ENCODE assay signal across 8 cellular contexts in the genomic region with DNA sequence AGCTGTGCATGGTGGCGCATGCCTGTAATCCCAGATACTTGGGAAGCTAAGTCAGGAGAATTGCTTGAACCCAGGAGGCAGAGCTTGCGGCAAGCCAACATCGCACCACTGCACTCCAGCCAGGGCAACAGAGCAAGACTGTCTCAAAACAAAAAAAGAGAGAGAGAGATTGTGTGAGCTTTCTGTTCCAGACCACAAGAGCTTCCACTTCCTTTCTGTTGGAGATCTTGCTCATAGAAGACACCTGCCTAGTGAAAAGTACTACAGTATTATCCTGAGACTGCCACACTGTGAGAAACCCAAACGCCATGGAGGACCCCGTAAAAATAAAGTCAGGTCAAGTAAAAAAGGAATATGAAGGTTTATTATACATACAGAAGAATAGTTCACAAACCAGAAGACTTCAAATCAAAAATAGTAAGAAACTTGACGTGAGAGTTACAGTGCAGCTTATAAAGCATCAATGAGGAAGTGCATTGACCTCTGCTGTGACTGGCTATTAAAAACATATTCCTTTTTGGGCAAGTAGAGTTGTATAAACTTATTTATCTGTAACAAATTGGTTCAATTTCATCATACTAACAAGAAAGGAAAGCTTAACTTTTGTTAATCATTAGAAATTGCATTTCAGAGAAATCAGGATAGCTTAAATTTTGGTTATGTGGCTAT. TPM values are rescaled to one million over a fixed set of nuclear protein-coding genes. Genes with fewer than 3 reads are reported as not detected.
DNase-seq lines count a peak whose midpoint lies in the region; ATAC-seq and TF ChIP-seq lines count a peak whose summit lies in the region.
"Had no signal": no experiment of that assay in that cellular context is flagged by ENCODE, and none has a peak within 500 bp of the region (broad histone marks: within the 10 kb centered on the region; RNA-seq: fewer than 3 reads in every experiment).

No MANE protein-coding gene starts in this region.

- intact Hi-C loops in natural killer cell (cut with micrococcal nuclease) (loop anchor here (5.0 kb wide), 1 partner anchor 147 kb away; no protein-coding TSS in a partner anchor), uterus (cut with DNase I; ENCODE audit: low total_unique reads) (no loop called here)

- DNase-seq in MV-4-11 (lab: John Stamatoyannopoulos, UW) (peak; percentile 94), natural killer cell (no peak), iPS-NIHi11 (ENCODE audit: low spot score) (no peak), SHP77 treated with DMSO at 0.1 percent for 48 hours (lab: John Stamatoyannopoulos, UW) (no peak), uterus (no peak)

- no peak overlapping the region for H3K4me3 ChIP-seq in uterus

- TF ChIP-seq POLR2A in uterus (IDR thresholded peaks at IDR 0.05), result no peak

- no peaks in the 10 kb centered on the region for H3K9me3 ChIP-seq in uterus

- peak overlapping the region; percentile 85 to 92 for H3K27ac Mint-ChIP-seq in natural killer cell
- H3K27ac Mint-ChIP-seq: brain had no signal

- ATAC-seq in GM18873 (IDR thresholded peaks at IDR 0.05; ENCODE audit: low FRiP score, unreplicated experiment), result peak; percentile 86
- ATAC-seq in HG02678 (IDR thresholded peaks at IDR 0.05; ENCODE audit: unreplicated experiment), result peak; percentile 72
- peak; percentile 28 to 54 (median 38) for ATAC-seq in natural killer cell

- H3K4me3 Mint-ChIP-seq in natural killer cell, result peak overlapping the region; percentile 76
- H3K4me3 Mint-ChIP-seq: brain had no signal

- H3K36me3 ChIP-seq in uterus, result no peaks in the 10 kb centered on the region

- no peaks in the 10 kb centered on the region for H3K36me3 Mint-ChIP-seq in natural killer cell
- H3K36me3 Mint-ChIP-seq: brain had no signal

- H3K9me3 Mint-ChIP-seq in natural killer cell, result no peaks in the 10 kb centered on the region

- H3K27me3 ChIP-seq in uterus, result no peaks in the 10 kb centered on the region

- no peak overlapping the region for H3K27ac ChIP-seq in uterus

- no peaks in the 10 kb centered on the region for H3K4me1 ChIP-seq in uterus

- peaks cover 0 to 4% of the 10 kb centered on the region in 2 donors for H3K27me3 Mint-ChIP-seq in natural killer cell (ENCODE audit: low read depth in 2 of 2)

- TF ChIP-seq CTCF in natural killer cell (IDR thresholded peaks at IDR 0.05), result no peak
- TF ChIP-seq CTCF in uterus (IDR thresholded peaks at IDR 0.05), result no peak

- H3K4me1 Mint-ChIP-seq in natural killer cell, result peaks cover 46 to 48% of the 10 kb centered on the region in 2 donors

RNA-seq across cellular contexts. Expression of a gene that starts 4.3 kb away (rescaled TPM):
- total RNA-seq in natural killer cell, result 100 to 1,000 TPM; 179 to 223 (median 199) TPM
- 10 to 100 TPM in 1 of 4 donors, 1 to 10 TPM in 2, under 1 TPM in 1; 0.51 to 10.4 (median 3.7) TPM for total RNA-seq in uterus

Comparison
In these comparisons a context has a peak if more than half of its experiments do, and no peak if none do; other contexts are left out.
1. RNA of a gene that starts 4.3 kb away (total RNA-seq): 179 to 223 TPM in natural killer cell; 0.51 to 10.4 TPM in uterus; every median in the first group is over 10 times any median in the second.
2. Peak in every context shown above with its lines, with median percentiles within 50 percentile points of each other: ATAC-seq.